In the genomic region with DNA sequence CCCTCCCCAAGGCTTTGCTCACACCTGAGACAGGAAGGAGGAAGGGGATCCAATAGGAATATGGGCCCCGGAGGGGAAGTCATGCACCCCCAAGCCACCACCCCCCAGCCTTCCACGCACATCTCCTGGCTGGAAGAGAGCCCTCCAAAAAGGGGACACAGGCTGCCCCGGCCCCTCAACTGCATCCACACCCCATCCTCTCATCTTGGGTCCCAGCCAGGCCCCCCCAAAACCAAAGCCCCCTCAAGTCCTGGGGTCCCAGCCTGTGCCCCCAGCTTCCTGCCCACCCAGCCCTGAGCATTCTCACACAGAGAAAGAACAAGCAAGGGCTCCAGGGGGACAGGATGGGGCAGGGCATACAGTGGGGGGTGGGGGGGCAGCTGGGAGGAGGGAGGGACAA, we compare ENCODE assay signal across 29 cellular contexts. TPM values are rescaled to one million over a fixed set of nuclear protein-coding genes. Genes with fewer than 3 reads are reported as not detected.
"Had no signal": no experiment of that assay in that cellular context is flagged by ENCODE, and none has a peak within 500 bp of the region (broad histone marks: within the 10 kb centered on the region; RNA-seq: fewer than 3 reads in every experiment).

No MANE protein-coding gene starts in this region.

- H3K27ac Mint-ChIP-seq: activated B cell treated with CpG ODN at 0.5 μM for 24 hours; activated CD4-positive, alpha-beta T cell treated with anti-CD3 and anti-CD28 coated beads, Interleukin-2, amount 10 ng/mL, durations not matched to agents 24 days and 14 days; T-cell had no signal

- ATAC-seq: activated naive CD4-positive, alpha-beta T cell treated with anti-CD3 and anti-CD28 coated beads, Interleukin-2, amount 50 U/mL, for 72 hours; activated T-cell treated with anti-CD3 and anti-CD28 coated beads, Interleukin-2, amount 50 U/mL, for 4 hours; Panc1; Right ventricle myocardium inferior; T-cell had no signal

- H3K9me3 Mint-ChIP-seq: activated CD4-positive, alpha-beta T cell treated with anti-CD3 and anti-CD28 coated beads, Interleukin-2, amount 10 ng/mL, durations not matched to agents 24 days and 14 days; activated T-cell treated with anti-CD3 and anti-CD28 coated beads, Interleukin-2, amount 50 U/mL, for 4 hours; T-cell had no signal

- H3K4me3 Mint-ChIP-seq: activated B cell treated with CpG ODN at 0.5 μM for 24 hours; activated CD4-positive, alpha-beta T cell treated with anti-CD3 and anti-CD28 coated beads, Interleukin-2, amount 10 ng/mL, durations not matched to agents 24 days and 14 days; activated T-cell treated with anti-CD3 and anti-CD28 coated beads, Interleukin-2, amount 50 U/mL, for 4 hours; T-cell had no signal

- DNase-seq: activated B cell treated with CpG ODN at 0.5 μM for 24 hours; activated CD4-positive, alpha-beta T cell treated with anti-CD3 and anti-CD28 coated beads for 1 hour; activated CD4-positive, alpha-beta T cell treated with anti-CD3 and anti-CD28 coated beads, Interleukin-2, amount 10 ng/mL, durations not matched to agents 24 days and 14 days; activated CD4-positive, alpha-beta T cell treated with anti-CD3 and anti-CD28 coated beads, Interleukin-2, amount 50 U/mL, for 48 hours; activated CD8-positive, alpha-beta memory T cell treated with anti-CD3 and anti-CD28 coated beads for 24 hours; activated effector memory CD4-positive, alpha-beta T cell treated with anti-CD3 and anti-CD28 coated beads, Interleukin-2, amount 50 U/mL, for 16 hours; activated naive CD4-positive, alpha-beta T cell treated with Interleukin-2 at 50 U/mL for 16 hours; activated T-cell treated with anti-CD3 and anti-CD28 coated beads, Interleukin-2, amount 50 U/mL, for 4 hours; amygdala; brain microvascular endothelial cell; MG63; MV-4-11; NCI-H1092 treated with DMSO at 0.1 percent for 48 hours; NCI-H1436; NCI-H1694 treated with DMSO at 0.1 percent for 48 hours; NCI-H2029 treated with DMSO at 0.1 percent for 48 hours; NCI-H345; NCI-H510A; NCI-H526 treated with DMSO at 0.1 percent for 48 hours; NCI-H82; RPMI8226; T-cell; T-helper 2 cell; T1000 had no signal

- H3K4me3 ChIP-seq: MG63, SK-N-MC had no signal

- H3K27me3 ChIP-seq: brain microvascular endothelial cell, MG63 had no signal

- H3K4me1 Mint-ChIP-seq: activated B cell treated with CpG ODN at 0.5 μM for 24 hours; activated CD4-positive, alpha-beta T cell treated with anti-CD3 and anti-CD28 coated beads, Interleukin-2, amount 10 ng/mL, durations not matched to agents 24 days and 14 days; T-cell had no signal

- H3K27ac ChIP-seq: brain microvascular endothelial cell, SK-N-MC had no signal

- H3K36me3 Mint-ChIP-seq: T-cell had no signal

- H3K27me3 Mint-ChIP-seq: activated B cell treated with CpG ODN at 0.5 μM for 24 hours; activated CD4-positive, alpha-beta T cell treated with anti-CD3 and anti-CD28 coated beads, Interleukin-2, amount 10 ng/mL, durations not matched to agents 24 days and 14 days; T-cell had no signal

- H3K36me3 ChIP-seq: MG63 had no signal

RNA-seq across cellular contexts. Expression of a gene that starts 12.1 kb away (rescaled TPM):
- total RNA-seq: activated B cell treated with CpG ODN at 0.5 μM for 24 hours; activated CD4-positive, alpha-beta T cell treated with anti-CD3 and anti-CD28 coated beads, Interleukin-2, amount 10 ng/mL, durations not matched to agents 24 days and 14 days; activated T-cell treated with anti-CD3 and anti-CD28 coated beads, Interleukin-2, amount 50 U/mL, for 4 hours; Right ventricle myocardium inferior had no signal

RNA-seq across cellular contexts. Expression of a gene that starts 15.0 kb away (rescaled TPM):
- total RNA-seq: activated B cell treated with CpG ODN at 0.5 μM for 24 hours; activated CD4-positive, alpha-beta T cell treated with anti-CD3 and anti-CD28 coated beads, Interleukin-2, amount 10 ng/mL, durations not matched to agents 24 days and 14 days; activated naive CD4-positive, alpha-beta T cell treated with anti-CD3 and anti-CD28 coated beads, Interleukin-2, amount 50 U/mL, for 72 hours; activated T-cell treated with anti-CD3 and anti-CD28 coated beads, Interleukin-2, amount 50 U/mL, for 4 hours; OCI-LY7; Right ventricle myocardium inferior; T-cell had no signal
